1 cellular context compared by ENCODE assay signal in genomic region chr21:38995071-38995669, GRCh38.
TF ChIP-seq lines count a peak whose summit lies in the region.

No MANE protein-coding gene starts in this region.

TF ChIP-seq in SK-N-SH, 30 proteins besides CTCF, POLR2A, EP300 and RAD21:
- no peak for TF ChIP-seq TEAD4 (IDR thresholded peaks at IDR 0.05; ENCODE audit: borderline replicate concordance, insufficient read depth)
- TF ChIP-seq RCOR1 (IDR thresholded peaks at IDR 0.05; ENCODE audit: low read length), result no peak
